In genomic region chr9:102832814-102833213, GRCh38 we compare ENCODE assay signal across 29 cellular contexts.
"Had no signal": no experiment of that assay in that cellular context is flagged by ENCODE, and none has a peak within 500 bp of the region (broad histone marks: within the 10 kb centered on the region; RNA-seq: fewer than 3 reads in every experiment).

No MANE protein-coding gene starts in this region.

- H3K27me3 Mint-ChIP-seq: dendritic cell treated with granulocyte-macrophage colony-stimulating factor and Interleukin-4, amounts not matched to agents 40 ng/mL and 50 ng/mL, for 4 days; type B pancreatic cell had no signal

- H3K27ac Mint-ChIP-seq: dendritic cell treated with granulocyte-macrophage colony-stimulating factor and Interleukin-4, amounts not matched to agents 40 ng/mL and 50 ng/mL, for 4 days; endodermal cell; mesothelial cell of epicardium; naive B cell; nephron; stimulated activated effector memory CD8-positive, alpha-beta T cell treated with anti-CD3 and anti-CD28 coated beads, Interleukin-12 subunit alpha, Interleukin-12 subunit beta, amount 100 ng/mL, for 72 hours; type B pancreatic cell had no signal

- ATAC-seq: esophagus mucosa; gastrocnemius medialis; left lobe of liver; mucosa of descending colon; psoas muscle; right cardiac atrium; stimulated activated effector memory CD8-positive, alpha-beta T cell treated with anti-CD3 and anti-CD28 coated beads, Interleukin-12 subunit alpha, Interleukin-12 subunit beta, amount 100 ng/mL, for 72 hours; stimulated activated naive CD8-positive, alpha-beta T cell treated with anti-CD3 and anti-CD28 coated beads, Interleukin-15, Interleukin-2, amounts not matched to agents 100 U/mL and 50 U/mL, for 24 hours had no signal

- H3K4me1 Mint-ChIP-seq: endodermal cell; mesothelial cell of epicardium; naive B cell; nephron; stimulated activated effector memory CD8-positive, alpha-beta T cell treated with anti-CD3 and anti-CD28 coated beads, Interleukin-12 subunit alpha, Interleukin-12 subunit beta, amount 100 ng/mL, for 72 hours had no signal

- FAIRE-seq: keratinocyte had no signal

- H3K36me3 Mint-ChIP-seq: mesothelial cell of epicardium; naive B cell; stimulated activated effector memory CD8-positive, alpha-beta T cell treated with anti-CD3 and anti-CD28 coated beads, Interleukin-12 subunit alpha, Interleukin-12 subunit beta, amount 100 ng/mL, for 72 hours; type B pancreatic cell had no signal

- H3K9me3 Mint-ChIP-seq: dendritic cell treated with granulocyte-macrophage colony-stimulating factor and Interleukin-4, amounts not matched to agents 40 ng/mL and 50 ng/mL, for 4 days; endodermal cell; mesothelial cell of epicardium; nephron; type B pancreatic cell had no signal

- DNase-seq: colonic mucosa; effector CD8-positive, alpha-beta T cell; endodermal cell; foreskin fibroblast; gastrocnemius medialis; head of caudate nucleus; mesenchymal stem cell; mucosa of descending colon; naive B cell; nucleus accumbens; ovary; posterior cingulate gyrus; psoas muscle; right cardiac atrium; sigmoid colon; stimulated activated CD4-positive, alpha-beta T cell treated with anti-CD3 and anti-CD28 coated beads, Interleukin-2, amount 100 ng/mL, for 24 hours; stimulated activated CD4-positive, alpha-beta T cell treated with anti-CD3 and anti-CD28 coated beads, Interleukin-4, amount 100 ng/mL, for 24 hours; stimulated activated naive CD8-positive, alpha-beta T cell treated with anti-CD3 and anti-CD28 coated beads, Interleukin-15, Interleukin-2, amounts not matched to agents 100 U/mL and 50 U/mL, for 24 hours; substantia nigra; testis; tibial artery had no signal

- H3K4me3 Mint-ChIP-seq: dendritic cell treated with granulocyte-macrophage colony-stimulating factor and Interleukin-4, amounts not matched to agents 40 ng/mL and 50 ng/mL, for 4 days; endodermal cell; mesothelial cell of epicardium; naive B cell; nephron; stimulated activated effector memory CD8-positive, alpha-beta T cell treated with anti-CD3 and anti-CD28 coated beads, Interleukin-12 subunit alpha, Interleukin-12 subunit beta, amount 100 ng/mL, for 72 hours; type B pancreatic cell had no signal
